ENCODE assay signal across 25 cellular contexts in the genomic region with DNA sequence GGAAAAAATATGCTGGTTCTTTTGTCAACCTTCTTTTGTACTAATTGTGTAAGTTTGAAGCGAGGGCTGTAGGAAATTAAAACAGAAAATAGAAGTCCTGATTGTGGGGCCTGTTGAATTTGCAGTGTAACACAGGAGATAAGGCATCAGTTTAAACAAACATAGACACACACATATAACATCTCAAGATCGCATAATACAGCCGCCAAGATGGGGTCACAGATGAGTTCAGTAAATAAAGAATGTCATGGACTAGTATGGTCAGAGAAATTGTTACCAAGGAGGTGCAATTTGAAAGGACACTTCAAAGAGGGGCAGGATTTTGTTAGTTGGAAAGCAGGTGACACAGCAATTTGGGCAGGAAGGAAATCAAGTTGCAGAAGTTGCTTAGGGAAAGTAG.
DNase-seq lines count a peak whose midpoint lies in the region; ATAC-seq, FAIRE-seq and TF ChIP-seq lines count a peak whose summit lies in the region.
"Had no signal": no experiment of that assay in that cellular context is flagged by ENCODE, and none has a peak within 500 bp of the region (broad histone marks: within the 10 kb centered on the region; RNA-seq: fewer than 3 reads in every experiment).

No MANE protein-coding gene starts in this region.

- CTCF ChIA-PET in endothelial cell of umbilical vein (lab: Charles Lee), result interaction anchor here (1.1 to 1.6 kb wide), 4 partner anchors 14 to 105 kb away, joined by 3 to 6 read pairs (median 4); no protein-coding TSS in a partner anchor
- CTCF ChIA-PET in activated CD8-positive, alpha-beta T cell treated with anti-CD3 and anti-CD28 coated beads, Interleukin-2, amount 10 ng/mL, durations not matched to agents 7 days and 5 days (lab: Charles Lee), result no interaction called here

- H3K27ac ChIP-seq in SK-N-MC (peak overlapping the region; percentile 62; the same call in 1 of the 2 replicates), endothelial cell of umbilical vein (ENCODE audit: insufficient read depth, low read depth, low read length) (no peak overlapping the region), prostate gland (peak overlapping the region; percentile 43 to 48)
- H3K27ac ChIP-seq: 22Rv1, foreskin keratinocyte, RWPE1, transverse colon had no signal

- H3K4me1 ChIP-seq in endothelial cell of umbilical vein (ENCODE audit: control insufficient read depth, extremely low read depth, insufficient read depth, low read length) (peaks cover 25% of the 10 kb centered on the region), prostate gland (replicated peaks) (no peaks in the 10 kb centered on the region)
- H3K4me1 ChIP-seq: foreskin keratinocyte, transverse colon had no signal

- no peaks in the 10 kb centered on the region for H3K36me3 ChIP-seq in SK-N-MC (ENCODE audit: insufficient read depth, low read length)
- H3K36me3 ChIP-seq in endothelial cell of umbilical vein (ENCODE audit: control insufficient read depth in 2 of 2, extremely low read depth in 1 of 2, insufficient read depth in 2 of 2, low read length in 2 of 2), result no peaks in the 10 kb centered on the region
- no peaks in the 10 kb centered on the region for H3K36me3 ChIP-seq in prostate gland
- H3K36me3 ChIP-seq: HAP-1, transverse colon had no signal

- TF ChIP-seq CTCF in endothelial cell of umbilical vein (IDR thresholded peaks at IDR 0.05; ENCODE audit: extremely low read depth in 1 of 2, insufficient read depth in 1 of 2, low read depth in 1 of 2, low read length in 2 of 2) (no peak), prostate gland (IDR thresholded peaks at IDR 0.05) (no peak)

- no peak overlapping the region for H3K27ac Mint-ChIP-seq in activated CD8-positive, alpha-beta T cell treated with anti-CD3 and anti-CD28 coated beads, Interleukin-2, amount 10 ng/mL, durations not matched to agents 7 days and 5 days
- H3K27ac Mint-ChIP-seq: activated T-cell treated with anti-CD3 and anti-CD28 coated beads, Interleukin-2, amount 50 U/mL, for 24 hours; stimulated activated naive CD8-positive, alpha-beta T cell treated with anti-CD3 and anti-CD28 coated beads, Interleukin-15, amount 100 ng/mL, for 72 hours had no signal

- H3K4me3 ChIP-seq in SK-N-MC (no peak overlapping the region), endothelial cell of umbilical vein (replicated peaks in 1 of 3; ENCODE audit: insufficient read depth in 1 of 3, low read depth in 1 of 3, low read length in 3 of 3) (no peak overlapping the region), prostate gland (no peak overlapping the region)
- H3K4me3 ChIP-seq: HAP-1, transverse colon had no signal

- intact Hi-C loops in endothelial cell of umbilical vein (cut with micrococcal nuclease) (no loop called here), prostate gland (cut with DNase I) (no loop called here)

- H3K9me3 ChIP-seq in SK-N-MC (ENCODE audit: low read depth, low read length) (no peaks in the 10 kb centered on the region), endothelial cell of umbilical vein (replicated peaks; ENCODE audit: control insufficient read depth, insufficient read depth, low read length) (no peaks in the 10 kb centered on the region), prostate gland (no peaks in the 10 kb centered on the region)
- H3K9me3 ChIP-seq: HAP-1, transverse colon had no signal

- dilution Hi-C loops in endothelial cell of umbilical vein (cut with MboI; ENCODE audit: extremely low pct_ligation_motif_present, low sequenced_read_pairs), result no loop called here

- H3K9me3 Mint-ChIP-seq in activated CD8-positive, alpha-beta T cell treated with anti-CD3 and anti-CD28 coated beads, Interleukin-2, amount 10 ng/mL, durations not matched to agents 7 days and 5 days (ENCODE audit: insufficient read depth), result no peaks in the 10 kb centered on the region
- H3K9me3 Mint-ChIP-seq: activated T-cell treated with anti-CD3 and anti-CD28 coated beads, Interleukin-2, amount 50 U/mL, for 24 hours; stimulated activated naive CD8-positive, alpha-beta T cell treated with anti-CD3 and anti-CD28 coated beads, Interleukin-15, amount 100 ng/mL, for 72 hours had no signal

- H3K4me2 ChIP-seq in endothelial cell of umbilical vein (ENCODE audit: insufficient read depth, low read length), result peak overlapping the region; percentile 17

- peak overlapping the region; percentile 87 for H2AFZ ChIP-seq in endothelial cell of umbilical vein (ENCODE audit: low read depth, low read length)

- TF ChIP-seq POLR2A in endothelial cell of umbilical vein (IDR thresholded peaks at IDR 0.05; ENCODE audit: low read depth, low read length), result no peak
- TF ChIP-seq POLR2A in prostate gland (IDR thresholded peaks at IDR 0.05), result no peak

- peak; percentile 1 for DNase-seq in DMS53 (lab: John Stamatoyannopoulos, UW)
- no peak for DNase-seq in DMS53 treated with DMSO at 0.1 percent for 48 hours (lab: John Stamatoyannopoulos, UW; ENCODE audit: unreplicated experiment)
- DNase-seq in SK-N-MC (ENCODE audit: low read depth, low spot score), result no peak
- DNase-seq in endothelial cell of umbilical vein (ENCODE audit: low read depth, low spot score), result peak; percentile 61
- no peak for DNase-seq in prostate gland (ENCODE audit: low spot score)
- DNase-seq in MV-4-11 (lab: John Stamatoyannopoulos, UW), result no peak
- no peak for DNase-seq in activated CD8-positive, alpha-beta T cell treated with anti-CD3 and anti-CD28 coated beads, Interleukin-2, amount 10 ng/mL, durations not matched to agents 7 days and 5 days
- DNase-seq: activated CD8-positive, alpha-beta memory T cell treated with anti-CD3 and anti-CD28 coated beads for 24 hours; activated naive CD4-positive, alpha-beta T cell treated with Interleukin-2 at 50 U/mL for 16 hours; activated T-cell treated with anti-CD3 and anti-CD28 coated beads, Interleukin-2, amount 50 U/mL, for 24 hours; caudate nucleus; dorsolateral prefrontal cortex; foreskin keratinocyte; NCI-H1694 treated with DMSO at 0.1 percent for 48 hours; NCI-H526; retina; stimulated activated naive CD8-positive, alpha-beta T cell treated with anti-CD3 and anti-CD28 coated beads, Interleukin-15, amount 100 ng/mL, for 72 hours; T-helper 9 cell; transverse colon had no signal

- no peaks in the 10 kb centered on the region for H3K79me2 ChIP-seq in endothelial cell of umbilical vein (ENCODE audit: control insufficient read depth, insufficient read depth, low read length)

- no peaks in the 10 kb centered on the region for H3K27me3 Mint-ChIP-seq in activated CD8-positive, alpha-beta T cell treated with anti-CD3 and anti-CD28 coated beads, Interleukin-2, amount 10 ng/mL, durations not matched to agents 7 days and 5 days (ENCODE audit: low read depth)
- H3K27me3 Mint-ChIP-seq: activated T-cell treated with anti-CD3 and anti-CD28 coated beads, Interleukin-2, amount 50 U/mL, for 24 hours; stimulated activated naive CD8-positive, alpha-beta T cell treated with anti-CD3 and anti-CD28 coated beads, Interleukin-15, amount 100 ng/mL, for 72 hours had no signal

- no peak for ATAC-seq in GM19035 (IDR thresholded peaks at IDR 0.05; ENCODE audit: unreplicated experiment)
- no peak for ATAC-seq in activated CD8-positive, alpha-beta T cell treated with anti-CD3 and anti-CD28 coated beads, Interleukin-2, amount 10 ng/mL, durations not matched to agents 7 days and 5 days
- ATAC-seq: activated CD4-positive, CD25-positive, alpha-beta regulatory T cell treated with anti-CD3 and anti-CD28 coated beads, Interleukin-2, amount 50 U/mL, for 24 hours; foreskin keratinocyte; SK-N-SH treated with all-trans-retinoic acid at 6 μM for 48 hours; stimulated activated naive CD8-positive, alpha-beta T cell treated with anti-CD3 and anti-CD28 coated beads, Interleukin-15, amount 100 ng/mL, for 72 hours had no signal

- WGBS in prostate gland, result 9% methylated on average over 3 of the region's 3 CpGs

- no peaks in the 10 kb centered on the region for H4K20me1 ChIP-seq in endothelial cell of umbilical vein (replicated peaks; ENCODE audit: control insufficient read depth, extremely low read depth, insufficient read depth, low read length)

- H3K9ac ChIP-seq in SK-N-MC (ENCODE audit: insufficient read length) (peak overlapping the region; percentile 7), endothelial cell of umbilical vein (replicated peaks; ENCODE audit: extremely low read depth, insufficient read depth, low read length) (no peak overlapping the region)

- no peaks in the 10 kb centered on the region for H3K9me1 ChIP-seq in endothelial cell of umbilical vein (replicated peaks; ENCODE audit: control insufficient read depth, extremely low read depth, insufficient read depth, low read length)

- H3K36me3 Mint-ChIP-seq in activated CD8-positive, alpha-beta T cell treated with anti-CD3 and anti-CD28 coated beads, Interleukin-2, amount 10 ng/mL, durations not matched to agents 7 days and 5 days (ENCODE audit: low read depth), result no peaks in the 10 kb centered on the region

- H3K27me3 ChIP-seq in endothelial cell of umbilical vein (ENCODE audit: control insufficient read depth in 2 of 2, insufficient read depth in 2 of 2, low read length in 2 of 2) (no peaks in the 10 kb centered on the region), prostate gland (replicated peaks; ENCODE audit: insufficient read depth) (no peaks in the 10 kb centered on the region)
- H3K27me3 ChIP-seq: dorsolateral prefrontal cortex, foreskin keratinocyte, transverse colon had no signal

- FAIRE-seq in endothelial cell of umbilical vein (lab: Jason Lieb, UNC), result no peak

- no TSS peak for BruUV-seq in endothelial cell of umbilical vein (replicated peaks; lab: Mats Ljungman, UMichigan)

- H3K4me3 Mint-ChIP-seq in activated CD8-positive, alpha-beta T cell treated with anti-CD3 and anti-CD28 coated beads, Interleukin-2, amount 10 ng/mL, durations not matched to agents 7 days and 5 days, result no peak overlapping the region
- H3K4me3 Mint-ChIP-seq: activated T-cell treated with anti-CD3 and anti-CD28 coated beads, Interleukin-2, amount 50 U/mL, for 24 hours; stimulated activated naive CD8-positive, alpha-beta T cell treated with anti-CD3 and anti-CD28 coated beads, Interleukin-15, amount 100 ng/mL, for 72 hours had no signal

- H3K4me1 Mint-ChIP-seq in activated CD8-positive, alpha-beta T cell treated with anti-CD3 and anti-CD28 coated beads, Interleukin-2, amount 10 ng/mL, durations not matched to agents 7 days and 5 days (ENCODE audit: low read depth), result no peaks in the 10 kb centered on the region
- H3K4me1 Mint-ChIP-seq: stimulated activated naive CD8-positive, alpha-beta T cell treated with anti-CD3 and anti-CD28 coated beads, Interleukin-15, amount 100 ng/mL, for 72 hours had no signal

- POLR2A ChIA-PET in endothelial cell of umbilical vein (lab: Charles Lee), result interaction anchor here (1.1 kb wide), 1 partner anchor 15 kb away, joined by 4 read pairs; no protein-coding TSS in a partner anchor
- POLR2A ChIA-PET in activated CD8-positive, alpha-beta T cell treated with anti-CD3 and anti-CD28 coated beads, Interleukin-2, amount 10 ng/mL, durations not matched to agents 7 days and 5 days (lab: Charles Lee), result no interaction called here

TF ChIP-seq in endothelial cell of umbilical vein, 7 proteins besides CTCF, POLR2A, EP300 and RAD21 (continues in another document):
- TF ChIP-seq MAX (IDR thresholded peaks at IDR 0.05; ENCODE audit: insufficient read depth, insufficient read length) (no peak), GATA2 (IDR thresholded peaks at IDR 0.05; ENCODE audit: insufficient read depth, insufficient read length, low read depth, low read length) (no peak)

Comparison
In these comparisons a context has a peak if more than half of its experiments do, and no peak if none do; other contexts are left out.
1. DNase-seq: peak in DMS53 (single experiment) and endothelial cell of umbilical vein (single experiment); none in DMS53 treated with DMSO at 0.1 percent for 48 hours (single experiment), SK-N-MC (single experiment), prostate gland (single experiment), MV-4-11 (single experiment) and activated CD8-positive, alpha-beta T cell treated with anti-CD3 and anti-CD28 coated beads, Interleukin-2, amount 10 ng/mL, durations not matched to agents 7 days and 5 days (single experiment).